25 cellular contexts compared by ENCODE assay signal in genomic region chr15:84856731-84857417, GRCh38. TPM values are rescaled to one million over a fixed set of nuclear protein-coding genes. Genes with fewer than 3 reads are reported as not detected.
"Had no signal": no experiment of that assay in that cellular context is flagged by ENCODE, and none has a peak within 500 bp of the region (broad histone marks: within the 10 kb centered on the region; RNA-seq: fewer than 3 reads in every experiment).

No MANE protein-coding gene starts in this region.

- H2AFZ ChIP-seq: hepatocyte had no signal

- H3K9me3 ChIP-seq: left lung, spleen had no signal

- H3K36me3 ChIP-seq: spleen had no signal

- H3K27ac ChIP-seq: foreskin keratinocyte, hepatocyte, left lung, SK-N-MC, spleen had no signal

- ATAC-seq: activated naive CD4-positive, alpha-beta T cell treated with anti-CD3 and anti-CD28 coated beads, Interleukin-2, amount 50 U/mL, for 72 hours; foreskin keratinocyte; left lung; T-helper 17 cell had no signal

- H3K79me2 ChIP-seq: hepatocyte had no signal

- H3K4me2 ChIP-seq: hepatocyte had no signal

- H3K4me3 ChIP-seq: hepatocyte, left lung, SK-N-MC, spleen had no signal

- DNase-seq: activated CD4-positive, alpha-beta memory T cell treated with anti-CD3 and anti-CD28 coated beads for 36 hours; activated CD4-positive, alpha-beta T cell treated with anti-CD3 and anti-CD28 coated beads for 48 hours; activated CD4-positive, CD25-positive, alpha-beta regulatory T cell; activated gamma-delta T cell treated with Interleukin-2 at 50 U/mL for 16 hours; activated T-cell treated with anti-CD3 and anti-CD28 coated beads, Interleukin-2, amount 50 U/mL, for 1 hour; cerebellar nuclear complex; cortex of kidney; erythroblast; foreskin keratinocyte; immature natural killer cell; mammary epithelial cell; midbrain; nucleus accumbens; spleen; stimulated activated CD4-positive, alpha-beta T cell treated with anti-CD3 and anti-CD28 coated beads, Interleukin-4, amount 100 ng/mL, for 1 hour; stimulated activated naive CD4-positive, alpha-beta T cell; SW 1271; T-helper 17 cell had no signal

- H3K27me3 ChIP-seq: foreskin keratinocyte, hepatocyte, left lung, spleen had no signal

- H3K4me1 ChIP-seq: left lung, spleen had no signal

RNA-seq across cellular contexts. Expression of gene SLC28A1, which starts 27.6 kb away (rescaled TPM):
- total RNA-seq: activated CD4-positive, alpha-beta memory T cell treated with anti-CD3 and anti-CD28 coated beads for 36 hours; bronchial epithelial cell; foreskin keratinocyte; left lung; subcutaneous adipose tissue; T-helper 17 cell; ureter had no signal
- polyA plus RNA-seq: foreskin keratinocyte, immature natural killer cell, mammary epithelial cell had no signal

RNA-seq across cellular contexts. Expression of gene ALPK3, which starts 39.7 kb away (rescaled TPM):
- polyA plus RNA-seq: immature natural killer cell had no signal
